ENCODE assay signal across 7 cellular contexts in genomic region chr15:92904832-92905640, GRCh38. TPM values are rescaled to one million over a fixed set of nuclear protein-coding genes. Genes with fewer than 3 reads are reported as not detected.
DNase-seq lines count a peak whose midpoint lies in the region; ATAC-seq and TF ChIP-seq lines count a peak whose summit lies in the region.

No MANE protein-coding gene starts in this region.

- no peak for TF ChIP-seq CTCF in activated B cell treated with CpG ODN at 0.5 μM for 24 hours (IDR thresholded peaks at IDR 0.05)

- 0 out of 2 replicates have a peak, but pooled peaks cover 2% of the 10 kb centered on the region for H3K4me1 ChIP-seq in iPS DF 6.9 (ENCODE audit: control insufficient read depth, insufficient read depth, low read length)

- H3K36me3 ChIP-seq in iPS DF 6.9 (ENCODE audit: control insufficient read depth, insufficient read depth, low read length), result no peaks in the 10 kb centered on the region; the same call in 1 of the 2 replicates

- H3K27ac ChIP-seq in iPS DF 6.9 (ENCODE audit: low read length), result no peak overlapping the region

- peaks cover 72% of the 10 kb centered on the region for H3K4me1 Mint-ChIP-seq in activated B cell treated with CpG ODN at 0.5 μM for 24 hours
- H3K4me1 Mint-ChIP-seq in stimulated activated effector memory CD8-positive, alpha-beta T cell treated with anti-CD3 and anti-CD28 coated beads, Interleukin-12 subunit alpha, Interleukin-12 subunit beta, amount 100 ng/mL, for 72 hours, result peaks cover 52% of the 10 kb centered on the region

- H3K9me3 ChIP-seq in iPS DF 6.9 (ENCODE audit: control insufficient read depth, insufficient read depth, low read length), result no peaks in the 10 kb centered on the region

- no peaks in the 10 kb centered on the region for H3K27me3 Mint-ChIP-seq in activated B cell treated with CpG ODN at 0.5 μM for 24 hours

- no CpG with 5 or more reads among the region's 14 CpGs for WGBS in iPS DF 6.9 (ENCODE audit: insufficient coverage, insufficient read length)

- CTCF ChIA-PET in activated B cell treated with CpG ODN at 0.5 μM for 24 hours (lab: Charles Lee), result interaction anchor here (3.8 kb wide), 1 partner anchor 12 kb away, joined by 28 read pairs; no protein-coding TSS in a partner anchor

- no peaks in the 10 kb centered on the region for H3K9me3 Mint-ChIP-seq in activated B cell treated with CpG ODN at 0.5 μM for 24 hours
- no peaks in the 10 kb centered on the region for H3K9me3 Mint-ChIP-seq in stimulated activated effector memory CD8-positive, alpha-beta T cell treated with anti-CD3 and anti-CD28 coated beads, Interleukin-12 subunit alpha, Interleukin-12 subunit beta, amount 100 ng/mL, for 72 hours

- H3K4me3 ChIP-seq in iPS DF 6.9 (ENCODE audit: low read length), result peak overlapping the region; percentile 26; the same call in 1 of the 2 replicates

- no peaks in the 10 kb centered on the region for H3K27me3 ChIP-seq in iPS DF 6.9 (ENCODE audit: control insufficient read depth, insufficient read depth, low read length)

- peak overlapping the region; percentile 97 for H3K4me3 Mint-ChIP-seq in activated B cell treated with CpG ODN at 0.5 μM for 24 hours
- H3K4me3 Mint-ChIP-seq in stimulated activated effector memory CD8-positive, alpha-beta T cell treated with anti-CD3 and anti-CD28 coated beads, Interleukin-12 subunit alpha, Interleukin-12 subunit beta, amount 100 ng/mL, for 72 hours, result peak overlapping the region; percentile 93

- peaks cover 52% of the 10 kb centered on the region for H3K36me3 Mint-ChIP-seq in activated B cell treated with CpG ODN at 0.5 μM for 24 hours (ENCODE audit: low read depth)
- H3K36me3 Mint-ChIP-seq in stimulated activated effector memory CD8-positive, alpha-beta T cell treated with anti-CD3 and anti-CD28 coated beads, Interleukin-12 subunit alpha, Interleukin-12 subunit beta, amount 100 ng/mL, for 72 hours, result peaks cover 100% of the 10 kb centered on the region

- intact Hi-C loops in activated B cell treated with CpG ODN at 0.5 μM for 24 hours (cut with micrococcal nuclease), result loop anchor here (1.0 kb wide), 3 partner anchors 23 to 96 kb away; no protein-coding TSS in a partner anchor
- intact Hi-C loops in left colon (cut with DNase I, micrococcal nuclease), result no loop called here

- POLR2A ChIA-PET in activated B cell treated with CpG ODN at 0.5 μM for 24 hours (lab: Charles Lee), result interaction anchor here (0.6 to 10.5 kb wide), 6 partner anchors 10 to 95 kb away, joined by 4 to 449 read pairs (median 156); no protein-coding TSS in a partner anchor

- H3K27ac Mint-ChIP-seq in activated B cell treated with CpG ODN at 0.5 μM for 24 hours, result peak overlapping the region; percentile 100
- H3K27ac Mint-ChIP-seq in stimulated activated effector memory CD8-positive, alpha-beta T cell treated with anti-CD3 and anti-CD28 coated beads, Interleukin-12 subunit alpha, Interleukin-12 subunit beta, amount 100 ng/mL, for 72 hours, result peak overlapping the region; percentile 100

- ATAC-seq in activated B cell treated with CpG ODN at 0.5 μM for 24 hours (ENCODE audit: low read depth) (no peak), left colon (no peak)
- ATAC-seq in stimulated activated effector memory CD8-positive, alpha-beta T cell treated with anti-CD3 and anti-CD28 coated beads, Interleukin-12 subunit alpha, Interleukin-12 subunit beta, amount 100 ng/mL, for 72 hours, result no peak

- DNase-seq in HT-29 (ENCODE audit: low spot score) (peak; percentile 58), activated B cell treated with CpG ODN at 0.5 μM for 24 hours (no peak), iPS DF 6.9 (ENCODE audit: low read depth, low spot score) (no peak), mucosa of gallbladder (ENCODE audit: low spot score) (no peak), inferior parietal cortex (ENCODE audit: extremely low spot score) (no peak), left colon (no peak)
- no peak for DNase-seq in stimulated activated effector memory CD8-positive, alpha-beta T cell treated with anti-CD3 and anti-CD28 coated beads, Interleukin-12 subunit alpha, Interleukin-12 subunit beta, amount 100 ng/mL, for 72 hours (ENCODE audit: low spot score in 2 of 2)

RNA-seq across cellular contexts. Expression of gene CHD2, which starts 4.9 kb away (rescaled TPM):
- 55.1 and 74.0 TPM in 2 replicates for total RNA-seq in HT-29 (2014; rRNA removed; shearing (Covaris generic))
- total RNA-seq in activated B cell treated with CpG ODN at 0.5 μM for 24 hours (249 and 298 TPM in 2 replicates), mucosa of gallbladder (124 TPM), left colon (10 to 100 TPM; 85.7 to 86.9 TPM)
